Comparison of ENCODE assay signal across 20 cellular contexts in genomic region chr3:4953119-4953518, GRCh38.
DNase-seq lines count a peak whose midpoint lies in the region; ATAC-seq and TF ChIP-seq lines count a peak whose summit lies in the region.
"Had no signal": no experiment of that assay in that cellular context is flagged by ENCODE, and none has a peak within 500 bp of the region (broad histone marks: within the 10 kb centered on the region; RNA-seq: fewer than 3 reads in every experiment).

No MANE protein-coding gene starts in this region.

- H3K9me3 ChIP-seq in parathyroid adenoma (ENCODE audit: control insufficient read depth, low read length) = no peaks in the 10 kb centered on the region
- H3K9me3 ChIP-seq: BLaER1, SJCRH30 had no signal

- H3K4me3 ChIP-seq in parathyroid adenoma (ENCODE audit: low read depth, low read length) = no peak overlapping the region
- H3K4me3 ChIP-seq: BLaER1, GM12878, SJCRH30 had no signal

- H3K4me1 ChIP-seq in parathyroid adenoma = peaks cover 10% of the 10 kb centered on the region
- H3K4me1 ChIP-seq: BLaER1 had no signal

- no peaks in the 10 kb centered on the region for H3K27me3 ChIP-seq in parathyroid adenoma (ENCODE audit: control insufficient read depth, insufficient read depth, low read length)
- H3K27me3 ChIP-seq: BLaER1, SJCRH30 had no signal

- TF ChIP-seq EP300 in Ishikawa (IDR thresholded peaks at IDR 0.05; ENCODE audit: borderline replicate concordance) = peak; percentile 43; the same call in 1 of the 2 replicates

- no peaks in the 10 kb centered on the region for H3K79me2 ChIP-seq in parathyroid adenoma

- no peak overlapping the region for H3K9ac ChIP-seq in parathyroid adenoma
- H3K9ac ChIP-seq: BLaER1 had no signal

- H3K27ac ChIP-seq in parathyroid adenoma = no peak overlapping the region
- H3K27ac ChIP-seq: BLaER1, HL-60, RWPE1, SJCRH30 had no signal

- H3K4me2 ChIP-seq in parathyroid adenoma (ENCODE audit: low read length) = no peak overlapping the region
- H3K4me2 ChIP-seq: BLaER1 had no signal

- H2AFZ ChIP-seq in parathyroid adenoma = peak overlapping the region; percentile 70

- DNase-seq in COLO829 (ENCODE audit: low spot score) = peak; percentile 75
- DNase-seq in astrocyte of the hippocampus (ENCODE audit: low read depth, low spot score) = peak; percentile 63
- DNase-seq in activated naive CD4-positive, alpha-beta T cell treated with anti-CD3 and anti-CD28 coated beads, Interleukin-2, amount 50 U/mL, for 16 hours = no peak
- DNase-seq in SKM-1 (lab: John Stamatoyannopoulos, UW; ENCODE audit: unreplicated experiment) = no peak
- DNase-seq: CD8-positive, alpha-beta memory T cell; DND-41; GOT3; KBM-7; NCI-H1436 treated with DMSO at 0.1 percent for 48 hours; NCI-H2081 treated with DMSO at 0.1 percent for 48 hours; NCI-H226; NCI-H526 had no signal

- no peaks in the 10 kb centered on the region for H3K36me3 ChIP-seq in parathyroid adenoma (ENCODE audit: control insufficient read depth, insufficient read depth, low read length)
- H3K36me3 ChIP-seq: BLaER1, SJCRH30 had no signal

- no peak for ATAC-seq in HG02884 (IDR thresholded peaks at IDR 0.05; ENCODE audit: unreplicated experiment)
- ATAC-seq: GM12878 had no signal

- no peak for TF ChIP-seq RAD21 in Ishikawa (IDR thresholded peaks at IDR 0.05; ENCODE audit: low read depth)

- no peak for TF ChIP-seq CTCF in parathyroid adenoma (IDR thresholded peaks at IDR 0.05)

TF ChIP-seq in Ishikawa, 13 proteins besides CTCF, POLR2A, EP300 and RAD21:
- TF ChIP-seq CREB1 (IDR thresholded peaks at IDR 0.05; ENCODE audit: low read depth) (no peak), NFIC (IDR thresholded peaks at IDR 0.05) (0 out of 2 replicates have a peak, but pooled peaks have one; percentile 17)

Comparison
In these comparisons a context has a peak if more than half of its experiments do, and no peak if none do; other contexts are left out.
1. DNase-seq: peak in COLO829 (single experiment) and astrocyte of the hippocampus (single experiment); none in activated naive CD4-positive, alpha-beta T cell treated with anti-CD3 and anti-CD28 coated beads, Interleukin-2, amount 50 U/mL, for 16 hours (single experiment) and SKM-1 (single experiment).